In the genomic region with DNA sequence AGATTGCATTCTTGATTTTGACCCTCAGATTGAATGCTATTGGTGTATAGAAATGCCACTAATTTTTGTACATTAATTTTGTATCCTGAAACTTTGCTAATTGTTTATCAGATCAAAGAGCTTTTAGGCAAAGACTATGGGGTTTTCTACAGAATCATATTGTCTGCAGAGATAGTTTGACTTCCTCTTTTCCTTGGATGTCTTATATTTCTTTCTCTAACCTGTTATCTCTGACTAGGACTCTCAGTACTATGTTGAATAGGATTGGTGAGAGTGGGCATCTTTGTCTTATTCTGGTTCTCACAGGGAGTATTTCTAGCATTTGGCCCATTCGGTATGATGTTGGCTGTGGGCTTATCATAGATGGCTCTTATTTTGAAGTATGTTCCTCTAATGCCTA, we compare ENCODE assay signal across 2 cellular contexts. TPM values are rescaled to one million over a fixed set of nuclear protein-coding genes. Genes with fewer than 3 reads are reported as not detected.
"Had no signal": no experiment of that assay in that cellular context is flagged by ENCODE, and none has a peak within 500 bp of the region (broad histone marks: within the 10 kb centered on the region; RNA-seq: fewer than 3 reads in every experiment).

No MANE protein-coding gene starts in this region.

RNA-seq across cellular contexts. Expression of a gene that starts 16.7 kb away (rescaled TPM):
- total RNA-seq: endothelial cell of umbilical vein, esophagus mucosa had no signal
